8 cellular contexts compared by ENCODE assay signal in genomic region chr14:50040401-50040775, GRCh38.
DNase-seq lines count a peak whose midpoint lies in the region; ATAC-seq and TF ChIP-seq lines count a peak whose summit lies in the region.

No MANE protein-coding gene starts in this region.

- peaks cover 10% of the 10 kb centered on the region for H3K4me1 Mint-ChIP-seq in nephron progenitor cell

- no peaks in the 10 kb centered on the region for H3K36me3 ChIP-seq in MM.1S (replicated peaks; ENCODE audit: insufficient read depth, low read length)
- H3K36me3 ChIP-seq in stomach = no peaks in the 10 kb centered on the region
- no peaks in the 10 kb centered on the region for H3K36me3 ChIP-seq in tibial artery

- TF ChIP-seq CTCF in MM.1S (IDR thresholded peaks at IDR 0.05; ENCODE audit: low read length) = no peak
- TF ChIP-seq CTCF in stomach (IDR thresholded peaks at IDR 0.05) = no peak
- TF ChIP-seq CTCF in nephron progenitor cell (IDR thresholded peaks at IDR 0.05) = no peak
- no peak for TF ChIP-seq CTCF in tibial artery (IDR thresholded peaks at IDR 0.05)

- no peaks in the 10 kb centered on the region for H3K79me2 ChIP-seq in MM.1S (ENCODE audit: low read length)

- no peaks in the 10 kb centered on the region for H4K20me1 ChIP-seq in MM.1S (ENCODE audit: insufficient read depth, low read length)

- DNase-seq in MM.1S (peak; percentile 28), germinal center (ENCODE audit: low spot score) (peak; percentile 46), stomach (peak; percentile 29), nephron progenitor cell (no peak), tibial artery (no peak)
- peak; percentile 73 for DNase-seq in activated CD8-positive, alpha-beta memory T cell treated with anti-CD3 and anti-CD28 coated beads for 24 hours

- H3K4me3 ChIP-seq in MM.1S (ENCODE audit: low read length) = no peak overlapping the region
- H3K4me3 ChIP-seq in stomach = no peak overlapping the region
- H3K4me3 ChIP-seq in tibial artery = no peak overlapping the region

- H3K9me3 Mint-ChIP-seq in nephron progenitor cell = peaks cover 3% of the 10 kb centered on the region

- WGBS in stomach, 5 donors = 54 to 67% (median 57%) methylated on average over 4 of the region's 4 CpGs

- ATAC-seq in GM18511 (IDR thresholded peaks at IDR 0.05; ENCODE audit: unreplicated experiment) (peak; percentile 23), HG03139 (IDR thresholded peaks at IDR 0.05; ENCODE audit: unreplicated experiment) (no peak)

- no peak overlapping the region for H3K27ac Mint-ChIP-seq in nephron progenitor cell

- H3K4me1 ChIP-seq in MM.1S (ENCODE audit: low read length) (peaks cover 23% of the 10 kb centered on the region), stomach (peaks cover 20 to 57% (median 39%) of the 10 kb centered on the region in 4 donors), tibial artery (peaks cover 0 to 35% (median 30%) of the 10 kb centered on the region in 4 donors)

- TF ChIP-seq EP300 in stomach (IDR thresholded peaks at IDR 0.05) = no peak

- no peaks in the 10 kb centered on the region for H3K9me2 ChIP-seq in MM.1S (replicated peaks; ENCODE audit: insufficient read depth, low read length)

- peaks cover 2% of the 10 kb centered on the region for H3K36me3 Mint-ChIP-seq in nephron progenitor cell (ENCODE audit: low read depth)

- H3K27me3 ChIP-seq in MM.1S (replicated peaks; ENCODE audit: insufficient read depth, low read length) = no peaks in the 10 kb centered on the region
- H3K27me3 ChIP-seq in stomach = no peaks in the 10 kb centered on the region
- H3K27me3 ChIP-seq in tibial artery = no peaks in the 10 kb centered on the region

- H3K4me2 ChIP-seq in MM.1S (ENCODE audit: low read depth, low read length) = peak overlapping the region; percentile 52

- H3F3A ChIP-seq in MM.1S (ENCODE audit: insufficient read depth, low read length) = no peaks in the 10 kb centered on the region; the same call in 1 of the 2 replicates

- H3K9me3 ChIP-seq in MM.1S (replicated peaks; ENCODE audit: insufficient read depth, low read length) = no peaks in the 10 kb centered on the region
- H3K9me3 ChIP-seq in stomach = no peaks in the 10 kb centered on the region
- no peaks in the 10 kb centered on the region for H3K9me3 ChIP-seq in tibial artery

- peaks cover 10% of the 10 kb centered on the region for H3K27me3 Mint-ChIP-seq in nephron progenitor cell (ENCODE audit: low read depth, poor library complexity)

- H3K4me3 Mint-ChIP-seq in nephron progenitor cell = no peak overlapping the region

- intact Hi-C loops in stomach (cut with DNase I; ENCODE audit: low total_unique reads) = no loop called here
- intact Hi-C loops in tibial artery (cut with DNase I; ENCODE audit: low total_unique reads) = no loop called here

- H3K9ac ChIP-seq in MM.1S (ENCODE audit: low read length) = no peak overlapping the region

- H2AFZ ChIP-seq in MM.1S (ENCODE audit: low read length) = peak overlapping the region; percentile 61; the same call in 1 of the 2 replicates

- no peak for TF ChIP-seq POLR2A in stomach (IDR thresholded peaks at IDR 0.05)

- H3K27ac ChIP-seq in MM.1S (ENCODE audit: low read length) (peak overlapping the region; percentile 21; the same call in 1 of the 2 replicates), stomach (peak overlapping the region; percentile 30 to 77 (median 58)), tibial artery (no peak overlapping the region)

Comparison
In these comparisons a context has a peak if more than half of its experiments do, and no peak if none do; other contexts are left out.
1. DNase-seq: peak in MM.1S (single experiment), activated CD8-positive, alpha-beta memory T cell treated with anti-CD3 and anti-CD28 coated beads for 24 hours (single experiment), germinal center (single experiment) and stomach (single experiment); none in nephron progenitor cell (single experiment) and tibial artery (0 of 2).
2. H3K27ac ChIP-seq: peak in MM.1S (single experiment) and stomach (5 of 5); none in tibial artery (0 of 2).